In the genomic region with DNA sequence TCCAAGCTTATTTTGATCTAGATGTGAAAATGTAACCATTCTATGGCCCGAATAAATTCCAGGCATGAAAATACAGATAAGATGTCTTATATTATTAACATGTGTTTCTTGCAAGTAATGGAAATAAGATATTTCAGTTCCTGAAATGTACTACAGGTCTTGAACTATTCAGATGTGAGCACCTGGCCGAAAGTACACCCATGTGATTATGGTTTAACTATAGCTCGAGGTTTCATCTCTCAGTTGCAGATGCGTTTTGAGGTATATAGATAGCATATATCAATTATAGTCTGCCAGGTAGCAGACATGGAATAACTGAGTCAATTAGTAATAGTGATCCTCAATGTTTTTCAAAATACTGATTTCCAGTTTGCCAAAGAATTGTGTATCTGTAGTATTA, we compare ENCODE assay signal across 12 cellular contexts.
A peak's percentile ranks its signal among the peaks of the same experiment; 100 is the strongest.
DNase-seq lines count a peak whose midpoint lies in the region; ATAC-seq, FAIRE-seq and TF ChIP-seq lines count a peak whose summit lies in the region.
"Had no signal": no experiment of that assay in that cellular context is flagged by ENCODE, and none has a peak within 500 bp of the region (broad histone marks: within the 10 kb centered on the region; RNA-seq: fewer than 3 reads in every experiment).

No MANE protein-coding gene starts in this region.

- no peak overlapping the region for H3K4me3 Mint-ChIP-seq in activated CD4-positive, alpha-beta T cell treated with anti-CD3 and anti-CD28 coated beads for 36 hours
- no peak overlapping the region for H3K4me3 Mint-ChIP-seq in stimulated activated memory B cell treated with anti-CD40 and anti-IgM and Interleukin-4, amounts not matched to agents 10 μg/mL and 1 μg/mL and 100 μg/mL, for 72 hours

- no peaks in the 10 kb centered on the region for H3K27me3 Mint-ChIP-seq in activated CD4-positive, alpha-beta T cell treated with anti-CD3 and anti-CD28 coated beads for 36 hours
- no peaks in the 10 kb centered on the region for H3K27me3 Mint-ChIP-seq in stimulated activated memory B cell treated with anti-CD40 and anti-IgM and Interleukin-4, amounts not matched to agents 10 μg/mL and 1 μg/mL and 100 μg/mL, for 72 hours

- 69 to 74% (median 69%) methylated on average over 4 of the region's 4 CpGs for WGBS in ovary, 3 donors

- intact Hi-C loops in activated CD4-positive, alpha-beta T cell treated with anti-CD3 and anti-CD28 coated beads for 36 hours (cut with DNase I, micrococcal nuclease): loop anchor here in 1 of 2 experiments (2.0 kb wide), 1 partner anchor 187 kb away; the partner anchor contains the start of gene PCF11
- intact Hi-C loops in ovary (cut with DNase I): no loop called here

- CTCF ChIA-PET in activated CD4-positive, alpha-beta T cell treated with anti-CD3 and anti-CD28 coated beads for 36 hours (lab: Charles Lee): interaction anchor here (0.7 to 1.4 kb wide), 6 partner anchors 9 to 102 kb away, joined by 3 to 4 read pairs (median 3); partner anchors contain the start of gene DDIAS

- no peak for TF ChIP-seq CTCF in ovary (IDR thresholded peaks at IDR 0.05)

- no peaks in the 10 kb centered on the region for H3K9me3 ChIP-seq in ovary
- H3K9me3 ChIP-seq: A549 had no signal

- H3K4me1 Mint-ChIP-seq in activated CD4-positive, alpha-beta T cell treated with anti-CD3 and anti-CD28 coated beads for 36 hours: peaks cover 47% of the 10 kb centered on the region
- peaks cover 43% of the 10 kb centered on the region for H3K4me1 Mint-ChIP-seq in stimulated activated memory B cell treated with anti-CD40 and anti-IgM and Interleukin-4, amounts not matched to agents 10 μg/mL and 1 μg/mL and 100 μg/mL, for 72 hours

- H3K27ac ChIP-seq in ovary: no peak overlapping the region
- H3K27ac ChIP-seq: A549 had no signal

- peak; percentile 61 for ATAC-seq in activated CD4-positive, alpha-beta T cell treated with anti-CD3 and anti-CD28 coated beads for 36 hours
- ATAC-seq in GM21786 (IDR thresholded peaks at IDR 0.05; ENCODE audit: unreplicated experiment) (peak; percentile 98), HG03439 (IDR thresholded peaks at IDR 0.05; ENCODE audit: unreplicated experiment) (peak; percentile 98)
- ATAC-seq in stimulated activated memory B cell treated with anti-CD40 and anti-IgM and Interleukin-4, amounts not matched to agents 10 μg/mL and 1 μg/mL and 100 μg/mL, for 72 hours: peak; percentile 91
- ATAC-seq: A549 had no signal

- H3K36me3 Mint-ChIP-seq in activated CD4-positive, alpha-beta T cell treated with anti-CD3 and anti-CD28 coated beads for 36 hours (ENCODE audit: low read depth): no peaks in the 10 kb centered on the region
- peaks cover 10% of the 10 kb centered on the region for H3K36me3 Mint-ChIP-seq in stimulated activated memory B cell treated with anti-CD40 and anti-IgM and Interleukin-4, amounts not matched to agents 10 μg/mL and 1 μg/mL and 100 μg/mL, for 72 hours

- no peak overlapping the region for H3K27ac Mint-ChIP-seq in activated CD4-positive, alpha-beta T cell treated with anti-CD3 and anti-CD28 coated beads for 36 hours
- peak overlapping the region; percentile 36 for H3K27ac Mint-ChIP-seq in stimulated activated memory B cell treated with anti-CD40 and anti-IgM and Interleukin-4, amounts not matched to agents 10 μg/mL and 1 μg/mL and 100 μg/mL, for 72 hours

- H3K4me3 ChIP-seq in ovary: no peak overlapping the region
- H3K4me3 ChIP-seq: A549, lung, smooth muscle cell had no signal

- POLR2A ChIA-PET in activated CD4-positive, alpha-beta T cell treated with anti-CD3 and anti-CD28 coated beads for 36 hours (lab: Charles Lee): no interaction called here

- TF ChIP-seq POLR2A in ovary (IDR thresholded peaks at IDR 0.05): no peak

- no peaks in the 10 kb centered on the region for H3K36me3 ChIP-seq in ovary

- no peak for TF ChIP-seq EP300 in ovary (IDR thresholded peaks at IDR 0.05)

- FAIRE-seq in HTR-8/SVneo (lab: Jason Lieb, UNC): no peak
- FAIRE-seq: A549 had no signal

- H3K9me3 Mint-ChIP-seq in activated CD4-positive, alpha-beta T cell treated with anti-CD3 and anti-CD28 coated beads for 36 hours (ENCODE audit: low read depth): peaks cover 5% of the 10 kb centered on the region
- peaks cover 4% of the 10 kb centered on the region for H3K9me3 Mint-ChIP-seq in stimulated activated memory B cell treated with anti-CD40 and anti-IgM and Interleukin-4, amounts not matched to agents 10 μg/mL and 1 μg/mL and 100 μg/mL, for 72 hours

- no peak for DNase-seq in activated CD4-positive, alpha-beta T cell treated with anti-CD3 and anti-CD28 coated beads for 36 hours
- no peak for DNase-seq in activated CD4-positive, alpha-beta T cell treated with anti-CD3 and anti-CD28 coated beads for 4 hours
- DNase-seq in HTR-8/SVneo (ENCODE audit: insufficient read length, low spot score) (no peak), ovary (no peak)
- DNase-seq in stimulated activated CD4-positive, alpha-beta T cell treated with anti-CD3 and anti-CD28 coated beads, Interleukin-1b, Interleukin-23, amount 100 ng/mL, for 48 hours: no peak
- DNase-seq: Kasumi-1 had no signal

- H3K27me3 ChIP-seq in ovary: no peaks in the 10 kb centered on the region

- H3K4me1 ChIP-seq in ovary (ENCODE audit: insufficient read depth): no peaks in the 10 kb centered on the region
- H3K4me1 ChIP-seq: A549 had no signal
